In genomic region chr15:33016405-33017024, GRCh38 we compare ENCODE assay signal across 20 cellular contexts.
DNase-seq lines count a peak whose midpoint lies in the region; TF ChIP-seq lines count a peak whose summit lies in the region.
"Had no signal": no experiment of that assay in that cellular context is flagged by ENCODE, and none has a peak within 500 bp of the region (broad histone marks: within the 10 kb centered on the region; RNA-seq: fewer than 3 reads in every experiment).

No MANE protein-coding gene starts in this region.

- DNase-seq in DMS53 (lab: John Stamatoyannopoulos, UW) (peak; percentile 1), DMS53 treated with DMSO at 0.1 percent for 48 hours (lab: John Stamatoyannopoulos, UW; ENCODE audit: unreplicated experiment) (no peak), AG04450 (ENCODE audit: low read depth, low spot score) (no peak), NCI-H510A treated with DMSO at 0.1 percent for 48 hours (lab: John Stamatoyannopoulos, UW) (peak; percentile 37), MG63 (no peak), occipital lobe (lab: John Stamatoyannopoulos, UW) (no peak)
- DNase-seq in central memory CD4-positive, alpha-beta T cell = peak; percentile 1
- DNase-seq in activated CD4-positive, alpha-beta memory T cell treated with anti-CD3 and anti-CD28 coated beads for 36 hours = no peak
- DNase-seq: activated effector memory CD4-positive, alpha-beta T cell treated with Interleukin-2 at 50 U/mL for 16 hours; DMS 273 treated with DMSO at 0.1 percent for 48 hours; effector CD4-positive, alpha-beta T cell; erythroblast; foreskin keratinocyte; psoas muscle; SIG-M5; upper lobe of left lung had no signal

- H3K36me3 ChIP-seq in MG63 = no peaks in the 10 kb centered on the region
- H3K36me3 ChIP-seq: HAP-1, upper lobe of left lung had no signal

- CTCF ChIA-PET in AG04450 (lab: Charles Lee) = interaction anchor here (0.6 to 1.1 kb wide), 4 partner anchors 9 to 304 kb away, joined by 3 to 6 read pairs (median 4); no protein-coding TSS in a partner anchor
- CTCF ChIA-PET in activated CD4-positive, alpha-beta memory T cell treated with anti-CD3 and anti-CD28 coated beads for 36 hours (lab: Charles Lee) = no interaction called here

- intact Hi-C loops in activated CD4-positive, alpha-beta memory T cell treated with anti-CD3 and anti-CD28 coated beads for 36 hours (cut with micrococcal nuclease) = no loop called here

- no peak overlapping the region for H3K4me3 Mint-ChIP-seq in activated CD4-positive, alpha-beta memory T cell treated with anti-CD3 and anti-CD28 coated beads for 36 hours
- H3K4me3 Mint-ChIP-seq: CD4-positive, alpha-beta memory T cell had no signal

- H3K27me3 ChIP-seq in AG04450 (ENCODE audit: control insufficient read depth, insufficient read depth, low read length) (no peaks in the 10 kb centered on the region), MG63 (no peaks in the 10 kb centered on the region)
- H3K27me3 ChIP-seq: foreskin keratinocyte, upper lobe of left lung had no signal

- peak overlapping the region; percentile 31 for H3K27ac ChIP-seq in AG04450 (ENCODE audit: low read depth, low read length)
- H3K27ac ChIP-seq: 22Rv1, foreskin keratinocyte, HL-60, psoas muscle, upper lobe of left lung had no signal

- no peaks in the 10 kb centered on the region for H3K4me1 Mint-ChIP-seq in activated CD4-positive, alpha-beta memory T cell treated with anti-CD3 and anti-CD28 coated beads for 36 hours (ENCODE audit: low read depth)

- H3K27ac Mint-ChIP-seq in activated CD4-positive, alpha-beta memory T cell treated with anti-CD3 and anti-CD28 coated beads for 36 hours = no peak overlapping the region

- no peaks in the 10 kb centered on the region for H3K36me3 Mint-ChIP-seq in activated CD4-positive, alpha-beta memory T cell treated with anti-CD3 and anti-CD28 coated beads for 36 hours
- H3K36me3 Mint-ChIP-seq: CD4-positive, alpha-beta memory T cell had no signal

- peaks cover 3% of the 10 kb centered on the region for H3K27me3 Mint-ChIP-seq in activated CD4-positive, alpha-beta memory T cell treated with anti-CD3 and anti-CD28 coated beads for 36 hours
- H3K27me3 Mint-ChIP-seq: CD4-positive, alpha-beta memory T cell had no signal

- POLR2A ChIA-PET in AG04450 (lab: Yijun Ruan, JAX) = no interaction called here
- POLR2A ChIA-PET in activated CD4-positive, alpha-beta memory T cell treated with anti-CD3 and anti-CD28 coated beads for 36 hours (lab: Charles Lee) = no interaction called here

- no peak overlapping the region for H3K4me3 ChIP-seq in AG04450 (ENCODE audit: low read depth, low read length)
- no peak overlapping the region for H3K4me3 ChIP-seq in MG63
- H3K4me3 ChIP-seq: HAP-1, psoas muscle, upper lobe of left lung had no signal

- no peaks in the 10 kb centered on the region for H3K9me3 Mint-ChIP-seq in activated CD4-positive, alpha-beta memory T cell treated with anti-CD3 and anti-CD28 coated beads for 36 hours

- peaks cover 8% of the 10 kb centered on the region; the same call in 1 of the 2 replicates for H3K9me3 ChIP-seq in AG04450 (ENCODE audit: control insufficient read depth, insufficient read depth, low read length)
- H3K9me3 ChIP-seq in MG63 = no peaks in the 10 kb centered on the region
- H3K9me3 ChIP-seq: HAP-1, psoas muscle, upper lobe of left lung had no signal

- TF ChIP-seq CTCF in AG04450 (IDR thresholded peaks at IDR 0.05; ENCODE audit: low read depth, low read length) = no peak

Comparison
In these comparisons a context has a peak if more than half of its experiments do, and no peak if none do; other contexts are left out.
1. DNase-seq: peak in DMS53 (single experiment), NCI-H510A treated with DMSO at 0.1 percent for 48 hours (single experiment) and central memory CD4-positive, alpha-beta T cell (single experiment); none in DMS53 treated with DMSO at 0.1 percent for 48 hours (single experiment), AG04450 (single experiment), MG63 (single experiment), occipital lobe (single experiment) and activated CD4-positive, alpha-beta memory T cell treated with anti-CD3 and anti-CD28 coated beads for 36 hours (single experiment).